26 cellular contexts compared by ENCODE assay signal in genomic region chr22:41241133-41241676, GRCh38. TPM values are rescaled to one million over a fixed set of nuclear protein-coding genes. Genes with fewer than 3 reads are reported as not detected.
DNase-seq lines count a peak whose midpoint lies in the region; ATAC-seq, FAIRE-seq and TF ChIP-seq lines count a peak whose summit lies in the region.
"Had no signal": no experiment of that assay in that cellular context is flagged by ENCODE, and none has a peak within 500 bp of the region (broad histone marks: within the 10 kb centered on the region; RNA-seq: fewer than 3 reads in every experiment).

No MANE protein-coding gene starts in this region.

- H4K20me1 ChIP-seq in K562 (replicated peaks; ENCODE audit: control insufficient read depth, insufficient read depth, low read length), result no peaks in the 10 kb centered on the region

- CTCF ChIA-PET in K562 (lab: Yijun Ruan, JAX; ENCODE audit: low intra/inter-chr PET ratio), result no interaction called here

- H3K9ac ChIP-seq in K562 (ENCODE audit: insufficient read depth in 1 of 2, low read depth in 2 of 2, low read length in 2 of 2), result no peak overlapping the region
- H3K9ac ChIP-seq: GM23248 had no signal

- FAIRE-seq in K562 (lab: Jason Lieb, UNC), result no peak
- FAIRE-seq: GM12891 had no signal

- no peaks in the 10 kb centered on the region for H3K79me2 ChIP-seq in K562 (ENCODE audit: control insufficient read depth, insufficient read depth, low read length)

- TF ChIP-seq EP300 in K562 (IDR thresholded peaks at IDR 0.05; ENCODE audit: low read length) (no peak), tibial nerve (IDR thresholded peaks at IDR 0.05) (no peak)

- TF ChIP-seq RAD21 in K562 (CRISPR knock-in tag; conservative IDR thresholded peaks at IDR 0.05 in 1 of 2, IDR thresholded peaks at IDR 0.05 in 1 of 2), result no peak

- H2AFZ ChIP-seq in K562 (ENCODE audit: low read depth, low read length), result no peak overlapping the region
- H2AFZ ChIP-seq: GM23248 had no signal

- peaks cover under 1% of the 10 kb centered on the region for H3K9me1 ChIP-seq in K562 (ENCODE audit: control insufficient read depth, insufficient read depth, low read length)

- H3K36me3 Mint-ChIP-seq in natural killer cell, result no peaks in the 10 kb centered on the region
- H3K36me3 Mint-ChIP-seq in natural killer cell treated with Interleukin-12 subunit alpha and Interleukin-12 subunit beta and Interleukin-15 and Interleukin-18, amount 100 ng/mL, for 72 hours, result no peaks in the 10 kb centered on the region
- H3K36me3 Mint-ChIP-seq in neural crest cell (ENCODE audit: low read depth), result no peaks in the 10 kb centered on the region

- H3K27ac Mint-ChIP-seq in natural killer cell (peak overlapping the region in 1 of 2 donors; percentile 43), neural crest cell (ENCODE audit: unreplicated experiment) (no peak overlapping the region)
- no peak overlapping the region for H3K27ac Mint-ChIP-seq in natural killer cell treated with Interleukin-12 subunit alpha and Interleukin-12 subunit beta and Interleukin-15 and Interleukin-18, amount 100 ng/mL, for 72 hours
- H3K27ac Mint-ChIP-seq: IgD-negative memory B cell had no signal

- no peak overlapping the region for H3K4me3 ChIP-seq in K562
- H3K4me3 ChIP-seq in tibial nerve, result no peak overlapping the region
- H3K4me3 ChIP-seq: GM23248, HAP-1 had no signal

- no peak for ATAC-seq in natural killer cell
- no peak for ATAC-seq in natural killer cell treated with Interleukin-12 subunit alpha and Interleukin-12 subunit beta and Interleukin-15 and Interleukin-18, amount 100 ng/mL, for 72 hours
- no peak for ATAC-seq in K562

- in situ Hi-C loops in K562 (cut with MboI), result no loop called here

- BruUV-seq in K562 (replicated peaks; lab: Mats Ljungman, UMichigan), result no TSS peak

- H3K4me1 ChIP-seq in K562 (replicated peaks in 1 of 2; ENCODE audit: control insufficient read depth in 2 of 2, insufficient read depth in 2 of 2, low read length in 2 of 2) (peaks cover 0 to 38% of the 10 kb centered on the region in 2 experiments; a peak in 2 of 5 replicates), tibial nerve (peaks cover 0 to 38% (median 17%) of the 10 kb centered on the region in 4 donors)
- H3K4me1 ChIP-seq: HAP-1 had no signal

- DNase-seq in natural killer cell, result no peak
- DNase-seq in natural killer cell treated with Interleukin-12 subunit alpha and Interleukin-12 subunit beta and Interleukin-15 and Interleukin-18, amount 100 ng/mL, for 72 hours (ENCODE audit: low spot score), result no peak
- DNase-seq in K562 (ENCODE audit: extremely low read depth in 1 of 4, low spot score in 3 of 4), result no peak
- DNase-seq in neural crest cell (ENCODE audit: low read depth, low spot score), result no peak
- DNase-seq in tibial nerve (ENCODE audit: low spot score in 2 of 2), result no peak
- DNase-seq in posterior cingulate gyrus, result no peak
- DNase-seq in DMS 273 treated with DMSO at 0.1 percent for 48 hours (lab: John Stamatoyannopoulos, UW), result no peak
- no peak for DNase-seq in NCI-H1417 (lab: John Stamatoyannopoulos, UW)
- DNase-seq: COR-L47; DND-41; GM23248; Karpas-422; MV-4-11; NCI-H1105 treated with DMSO at 0.1 percent for 48 hours; NCI-H1694; NCI-H2081; NCI-H2171; NCI-H774; NK-92 treated with Interleukin-12 subunit alpha and Interleukin-12 subunit beta, amount 100 ng/mL, for 24 hours; SIG-M5 had no signal

- WGBS in K562 (ENCODE audit: insufficient coverage, low coverage, missing lambda C conversion rate), result 71% methylated on average over 7 of the region's 7 CpGs
- WGBS in tibial nerve, 2 donors, result 76 to 79% methylated on average over 5 to 6 of the region's 7 CpGs

- H3K9me3 Mint-ChIP-seq in natural killer cell (no peaks in the 10 kb centered on the region), neural crest cell (no peaks in the 10 kb centered on the region)
- H3K9me3 Mint-ChIP-seq in natural killer cell treated with Interleukin-12 subunit alpha and Interleukin-12 subunit beta and Interleukin-15 and Interleukin-18, amount 100 ng/mL, for 72 hours, result no peaks in the 10 kb centered on the region
- H3K9me3 Mint-ChIP-seq: IgD-negative memory B cell had no signal

- POLR2A ChIA-PET in K562 (lab: Yijun Ruan, JAX), result no interaction called here

- H3K27me3 Mint-ChIP-seq in natural killer cell (ENCODE audit: low read depth in 2 of 2) (peaks cover 0 to 3% of the 10 kb centered on the region in 2 donors), neural crest cell (ENCODE audit: low read depth) (no peaks in the 10 kb centered on the region)
- H3K27me3 Mint-ChIP-seq in natural killer cell treated with Interleukin-12 subunit alpha and Interleukin-12 subunit beta and Interleukin-15 and Interleukin-18, amount 100 ng/mL, for 72 hours, result peaks cover 0 to 3% of the 10 kb centered on the region in 2 donors

- TF ChIP-seq CTCF in natural killer cell (IDR thresholded peaks at IDR 0.05) (no peak), K562 (IDR thresholded peaks at IDR 0.05 in 2 of 3, conservative IDR thresholded peaks at IDR 0.05 in 1 of 3; ENCODE audit: insufficient read depth in 2 of 3, low read depth in 1 of 3, low read length in 3 of 3) (no peak), neural crest cell (conservative IDR thresholded peaks at IDR 0.05) (no peak), tibial nerve (IDR thresholded peaks at IDR 0.05) (no peak)

- H3K27me3 ChIP-seq in K562 (ENCODE audit: control insufficient read depth in 2 of 2, insufficient read depth in 2 of 2, low read length in 2 of 2) (no peaks in the 10 kb centered on the region), tibial nerve (no peaks in the 10 kb centered on the region)
- H3K27me3 ChIP-seq: BE2C had no signal

- H3K36me3 ChIP-seq in K562 (ENCODE audit: control insufficient read depth, insufficient read depth, low read length), result peaks cover 7% of the 10 kb centered on the region; the same call in 2 of the 3 replicates
- peaks cover 0 to 30% (median 4%) of the 10 kb centered on the region in 3 donors for H3K36me3 ChIP-seq in tibial nerve

- TF ChIP-seq POLR2A in K562 (conservative IDR thresholded peaks at IDR 0.05) (no peak), tibial nerve (IDR thresholded peaks at IDR 0.05) (peak in 1 of 2 donors; percentile 7)

- intact Hi-C loops in natural killer cell (cut with micrococcal nuclease) (no loop called here), K562 (cut with micrococcal nuclease) (no loop called here), posterior cingulate gyrus (cut with DNase I) (no loop called here)

- H3K4me2 ChIP-seq in K562 (ENCODE audit: insufficient read depth, low read length), result no peak overlapping the region

- H3K9me3 ChIP-seq in K562 (replicated peaks; ENCODE audit: control insufficient read depth, insufficient read depth, low read depth, low read length), result no peaks in the 10 kb centered on the region
- no peaks in the 10 kb centered on the region for H3K9me3 ChIP-seq in tibial nerve
- H3K9me3 ChIP-seq: BE2C, HAP-1 had no signal

- H3K4me3 Mint-ChIP-seq in natural killer cell, result peak overlapping the region; percentile 36
- no peak overlapping the region for H3K4me3 Mint-ChIP-seq in natural killer cell treated with Interleukin-12 subunit alpha and Interleukin-12 subunit beta and Interleukin-15 and Interleukin-18, amount 100 ng/mL, for 72 hours
- H3K4me3 Mint-ChIP-seq in neural crest cell, result peak overlapping the region; percentile 56

- H3K27ac ChIP-seq in K562 (ENCODE audit: extremely low read depth, low read depth, low read length), result no peak overlapping the region
- H3K27ac ChIP-seq in tibial nerve, result peak overlapping the region; percentile 34 to 96 (median 76)
- H3K27ac ChIP-seq: GM23248 had no signal

- H3K4me1 Mint-ChIP-seq in natural killer cell (peaks cover 5 to 13% of the 10 kb centered on the region in 2 donors), neural crest cell (peaks cover 9% of the 10 kb centered on the region)
- peaks cover 5 to 6% of the 10 kb centered on the region in 2 donors for H3K4me1 Mint-ChIP-seq in natural killer cell treated with Interleukin-12 subunit alpha and Interleukin-12 subunit beta and Interleukin-15 and Interleukin-18, amount 100 ng/mL, for 72 hours (ENCODE audit: low read depth in 2 of 2)

RNA-seq across cellular contexts. Expression of gene CHADL, which starts 0.5 kb away (rescaled TPM):
- 1 to 10 TPM in 1 of 3 donors, under 1 TPM in 2; 0.35 to 1.2 (median 0.36) TPM for total RNA-seq in natural killer cell
- total RNA-seq in natural killer cell treated with Interleukin-12 subunit alpha and Interleukin-12 subunit beta and Interleukin-15 and Interleukin-18, amount 100 ng/mL, for 72 hours, result under 1 TPM; 0.40 to 0.45 TPM
- not detected in 2 replicates for total RNA-seq in K562 (2011; cell fraction: chromatin; rRNA removed; ENCODE audit: low replicate concordance)
- 0.39 TPM in 1 of 2 replicates, not detected in the other for total RNA-seq in K562 (2011; cell fraction: nucleolus; rRNA removed)
- not detected in 2 replicates for total RNA-seq in K562 (2011; cell fraction: nucleoplasm; rRNA removed)
- not detected in 2 replicates for total RNA-seq in K562 (2014; rRNA removed)
- total RNA-seq in K562 (2014; rRNA removed; fragmentation: Illumina TruSeq; extraction: Trizol), result not detected in 2 replicates
- not detected in 2 replicates for total RNA-seq in K562 (2015; rRNA removed; fragmentation: Illumina TruSeq; extraction: Trizol)
- not detected in 2 replicates for total RNA-seq in K562 (2021)
- polyA plus RNA-seq in K562 (2011; rRNA removed), result not detected in 2 replicates
- polyA plus RNA-seq in K562 (2011; cell fraction: cytosol; rRNA removed), result not detected in 2 replicates
- not detected in 2 replicates for polyA plus RNA-seq in K562 (2011; cell fraction: nucleus; rRNA removed)
- not detected in 2 replicates for polyA plus RNA-seq in K562 (2012)
- not detected in 2 replicates for polyA plus RNA-seq in K562 (2014; fragmentation: Illumina TruSeq; extraction: Trizol)
- polyA plus RNA-seq in K562 (2014; fragmentation: Nextera tagmentation; extraction: Ambion mirVana), result not detected
- polyA plus RNA-seq in K562 (2014; rRNA removed), result not detected in 2 replicates
- polyA minus RNA-seq in K562 (2011; rRNA and poly(A)+ RNA removed), result not detected in 2 replicates
- not detected in 2 replicates for polyA minus RNA-seq in K562 (2011; cell fraction: cytosol; rRNA and poly(A)+ RNA removed)
- polyA minus RNA-seq in K562 (2011; cell fraction: nucleus; rRNA and poly(A)+ RNA removed), result not detected in 2 replicates
- total RNA-seq in neural crest cell, result 0.61 and 1.8 TPM in 2 replicates
- total RNA-seq in tibial nerve, result 10 to 100 TPM; 25.3 to 32.0 (median 27.5) TPM
- total RNA-seq: A673, M059J had no signal

RNA-seq across cellular contexts. Expression of gene L3MBTL2, which starts 36.1 kb away (rescaled TPM):
- total RNA-seq in natural killer cell (10 to 100 TPM; 25.2 to 32.1 (median 31.7) TPM), K562 (2014; rRNA removed) (16.7 and 23.0 TPM in 2 replicates), K562 (2014; rRNA removed; fragmentation: Illumina TruSeq; extraction: Trizol) (12.9 and 14.7 TPM in 2 replicates), K562 (2015; rRNA removed; fragmentation: Illumina TruSeq; extraction: Trizol) (18.6 and 19.1 TPM in 2 replicates), K562 (2021) (21.6 and 23.1 TPM in 2 replicates), neural crest cell (30.6 and 32.3 TPM in 2 replicates), tibial nerve (10 to 100 TPM; 21.2 to 27.4 (median 24.3) TPM)
- 10 to 100 TPM; 42.6 to 71.1 TPM for total RNA-seq in natural killer cell treated with Interleukin-12 subunit alpha and Interleukin-12 subunit beta and Interleukin-15 and Interleukin-18, amount 100 ng/mL, for 72 hours
- 30.3 and 60.3 TPM in 2 replicates for total RNA-seq in K562 (2011; cell fraction: chromatin; rRNA removed; ENCODE audit: low replicate concordance)
- 35.0 and 35.3 TPM in 2 replicates for total RNA-seq in K562 (2011; cell fraction: nucleolus; rRNA removed)
- 28.8 and 30.5 TPM in 2 replicates for total RNA-seq in K562 (2011; cell fraction: nucleoplasm; rRNA removed)
- polyA plus RNA-seq in K562 (2011; rRNA removed) (15.7 and 17.2 TPM in 2 replicates), K562 (2014; fragmentation: Illumina TruSeq; extraction: Trizol) (20.6 and 23.0 TPM in 2 replicates), K562 (2014; fragmentation: Nextera tagmentation; extraction: Ambion mirVana) (10 to 100 TPM; 10.3 to 21.0 TPM), K562 (2014; rRNA removed) (18.8 and 20.5 TPM in 2 replicates)
- polyA plus RNA-seq in K562 (2011; cell fraction: cytosol; rRNA removed), result 15.2 and 20.4 TPM in 2 replicates
- 25.9 and 35.9 TPM in 2 replicates for polyA plus RNA-seq in K562 (2011; cell fraction: nucleus; rRNA removed)
- polyA plus RNA-seq in K562 (2012), result 16.3 and 16.5 TPM in 2 replicates
- polyA minus RNA-seq in K562 (2011; rRNA and poly(A)+ RNA removed), result 19.2 and 24.6 TPM in 2 replicates
- 10.3 and 12.2 TPM in 2 replicates for polyA minus RNA-seq in K562 (2011; cell fraction: cytosol; rRNA and poly(A)+ RNA removed)
- 11.6 and 16.6 TPM in 2 replicates for polyA minus RNA-seq in K562 (2011; cell fraction: nucleus; rRNA and poly(A)+ RNA removed)

RNA-seq across cellular contexts. Expression of gene RANGAP1, which starts 44.8 kb away (rescaled TPM):
- 10 to 100 TPM; 44.0 to 54.2 (median 54.0) TPM for total RNA-seq in natural killer cell
- total RNA-seq in natural killer cell treated with Interleukin-12 subunit alpha and Interleukin-12 subunit beta and Interleukin-15 and Interleukin-18, amount 100 ng/mL, for 72 hours, result 100 to 1,000 TPM; 101 to 216 TPM
- 69.2 and 159 TPM in 2 replicates for total RNA-seq in K562 (2011; cell fraction: chromatin; rRNA removed; ENCODE audit: low replicate concordance)
- 116 and 118 TPM in 2 replicates for total RNA-seq in K562 (2011; cell fraction: nucleolus; rRNA removed)
- 91.3 and 92.8 TPM in 2 replicates for total RNA-seq in K562 (2011; cell fraction: nucleoplasm; rRNA removed)
- total RNA-seq in K562 (2014; rRNA removed), result 52.1 and 68.7 TPM in 2 replicates
- total RNA-seq in K562 (2014; rRNA removed; fragmentation: Illumina TruSeq; extraction: Trizol), result 21.9 and 27.5 TPM in 2 replicates
- total RNA-seq in K562 (2015; rRNA removed; fragmentation: Illumina TruSeq; extraction: Trizol), result 44.3 and 44.5 TPM in 2 replicates
- 90.2 and 104 TPM in 2 replicates for total RNA-seq in K562 (2021)
- polyA plus RNA-seq in K562 (2011; rRNA removed), result 65.4 and 70.4 TPM in 2 replicates
- polyA plus RNA-seq in K562 (2011; cell fraction: cytosol; rRNA removed), result 86.4 and 144 TPM in 2 replicates
- 114 and 152 TPM in 2 replicates for polyA plus RNA-seq in K562 (2011; cell fraction: nucleus; rRNA removed)
- polyA plus RNA-seq in K562 (2012), result 65.5 and 74.0 TPM in 2 replicates
- polyA plus RNA-seq in K562 (2014; fragmentation: Illumina TruSeq; extraction: Trizol), result 50.6 and 68.4 TPM in 2 replicates
- 1 to 10 TPM; 2.1 to 3.8 TPM for polyA plus RNA-seq in K562 (2014; fragmentation: Nextera tagmentation; extraction: Ambion mirVana)
- 74.9 and 77.1 TPM in 2 replicates for polyA plus RNA-seq in K562 (2014; rRNA removed)
- polyA minus RNA-seq in K562 (2011; rRNA and poly(A)+ RNA removed), result 46.9 and 80.2 TPM in 2 replicates
- 59.6 and 63.5 TPM in 2 replicates for polyA minus RNA-seq in K562 (2011; cell fraction: cytosol; rRNA and poly(A)+ RNA removed)
- polyA minus RNA-seq in K562 (2011; cell fraction: nucleus; rRNA and poly(A)+ RNA removed), result 26.4 and 34.2 TPM in 2 replicates
- total RNA-seq in neural crest cell, result 118 and 121 TPM in 2 replicates
- total RNA-seq in tibial nerve, result 10 to 100 TPM; 42.0 to 78.7 (median 60.3) TPM
